27 cellular contexts compared by ENCODE assay signal in genomic region chr4:8060632-8061031, GRCh38.
DNase-seq lines count a peak whose midpoint lies in the region; ATAC-seq, FAIRE-seq and TF ChIP-seq lines count a peak whose summit lies in the region.
"Had no signal": no experiment of that assay in that cellular context is flagged by ENCODE, and none has a peak within 500 bp of the region (broad histone marks: within the 10 kb centered on the region; RNA-seq: fewer than 3 reads in every experiment).

No MANE protein-coding gene starts in this region.

- no peak overlapping the region for H2BK20ac ChIP-seq in H1 (ENCODE audit: low read length)

- H2BK12ac ChIP-seq in H1 (ENCODE audit: low read depth, low read length): peak overlapping the region; percentile 60; the same call in 1 of the 2 replicates

- H3K27me3 ChIP-seq in H7 (ENCODE audit: control insufficient read depth, insufficient read depth, low read length) (no peaks in the 10 kb centered on the region), H1 (replicated peaks in 1 of 4; ENCODE audit: control insufficient read depth in 3 of 4, extremely low read depth in 1 of 4, insufficient read depth in 3 of 4, low read length in 3 of 4) (no peaks in the 10 kb centered on the region; a peak in 1 of 7 replicates), osteoblast (ENCODE audit: insufficient read depth, low read length) (peaks cover 6% of the 10 kb centered on the region), gastrocnemius medialis (no peaks in the 10 kb centered on the region), MM.1S (replicated peaks; ENCODE audit: insufficient read depth, low read length) (peaks cover 80% of the 10 kb centered on the region)
- H3K27me3 ChIP-seq: BLaER1 treated with 17β-estradiol and CSF1 and Interleukin-3, amounts not matched to agents 10 nM and 100 nM had no signal

- CTCF ChIA-PET in H1 (lab: Charles Lee; ENCODE audit: partially characterized antibody): interaction anchor here (1.0 kb wide), 1 partner anchor 25 kb away, joined by 3 read pairs; no protein-coding TSS in a partner anchor

- H4K5ac ChIP-seq in H1 (ENCODE audit: insufficient read length, low read depth, low read length): no peak overlapping the region

- 92% methylated on average over 18 of the region's 18 CpGs; no CpG with 5 or more reads in 1 of the 2 experiments for WGBS in H1 (ENCODE audit: extremely low coverage in 1 of 2, insufficient coverage in 1 of 2, insufficient read length in 1 of 2, insufficient replicate concordance in 2 of 2, low coverage in 1 of 2, low lambda C conversion rate in 2 of 2, missing lambda C conversion rate in 1 of 2), 2 experiments

- H3K27ac ChIP-seq in H1 (ENCODE audit: low read depth, low read length): no peak overlapping the region
- H3K27ac ChIP-seq in osteoblast (ENCODE audit: low read depth, low read length): no peak overlapping the region
- H3K27ac ChIP-seq in gastrocnemius medialis: peak overlapping the region; percentile 66 to 95 (median 92)
- no peak overlapping the region for H3K27ac ChIP-seq in MM.1S (ENCODE audit: low read length)
- H3K27ac ChIP-seq: BLaER1 treated with 17β-estradiol and CSF1 and Interleukin-3, amounts not matched to agents 10 nM and 100 nM; C4-2B had no signal

- no peaks in the 10 kb centered on the region for H4K20me1 ChIP-seq in H1 (replicated peaks in 1 of 2; ENCODE audit: control insufficient read depth in 1 of 2, insufficient read depth in 2 of 2, low read length in 2 of 2)
- no peaks in the 10 kb centered on the region for H4K20me1 ChIP-seq in osteoblast (ENCODE audit: insufficient read depth, low read length)
- H4K20me1 ChIP-seq in MM.1S (ENCODE audit: insufficient read depth, low read length): no peaks in the 10 kb centered on the region
- H4K20me1 ChIP-seq: BLaER1 treated with 17β-estradiol and CSF1 and Interleukin-3, amounts not matched to agents 10 nM and 100 nM had no signal

- in situ Hi-C loops in gastrocnemius medialis (cut with MboI; ENCODE audit: low sequenced_read_pairs in 4 of 4): no loop called here

- H4K8ac ChIP-seq in H1 (ENCODE audit: extremely low read depth, insufficient read depth, low read length): no peak overlapping the region

- H3K23me2 ChIP-seq in H1 (ENCODE audit: low read depth, low read length): no peaks in the 10 kb centered on the region

- H3K23ac ChIP-seq in H1 (ENCODE audit: insufficient read length): no peak overlapping the region

- H3K4me1 ChIP-seq in H1 (replicated peaks in 1 of 4; ENCODE audit: control insufficient read depth in 3 of 4, insufficient read depth in 4 of 4, low read length in 3 of 4): peaks cover 0 to 6% (median 0%) of the 10 kb centered on the region in 4 experiments; a peak in 3 of 7 replicates
- H3K4me1 ChIP-seq in osteoblast (ENCODE audit: insufficient read depth, low read length): no peaks in the 10 kb centered on the region
- H3K4me1 ChIP-seq in gastrocnemius medialis: no peaks in the 10 kb centered on the region
- H3K4me1 ChIP-seq in MM.1S (ENCODE audit: low read length): no peaks in the 10 kb centered on the region
- H3K4me1 ChIP-seq: BLaER1 treated with 17β-estradiol and CSF1 and Interleukin-3, amounts not matched to agents 10 nM and 100 nM had no signal

- H3K9me3 ChIP-seq in H1 (ENCODE audit: insufficient read depth in 2 of 2, low read depth in 1 of 2, low read length in 1 of 2) (no peaks in the 10 kb centered on the region), osteoblast (ENCODE audit: low read depth, low read length) (peaks cover 15% of the 10 kb centered on the region), gastrocnemius medialis (no peaks in the 10 kb centered on the region), MM.1S (replicated peaks; ENCODE audit: insufficient read depth, low read length) (no peaks in the 10 kb centered on the region)

- no peak overlapping the region for H3K4me3 ChIP-seq in H7 (ENCODE audit: insufficient read depth, low read depth, low read length)
- no peak overlapping the region for H3K4me3 ChIP-seq in H1 (ENCODE audit: extremely low read depth in 1 of 4, insufficient read depth in 2 of 4, low read depth in 3 of 4, low read length in 4 of 4)
- no peak overlapping the region for H3K4me3 ChIP-seq in osteoblast (ENCODE audit: insufficient read depth, low read length)
- H3K4me3 ChIP-seq in gastrocnemius medialis: no peak overlapping the region
- no peak overlapping the region for H3K4me3 ChIP-seq in MM.1S (ENCODE audit: low read length)
- H3K4me3 ChIP-seq: BLaER1 treated with 17β-estradiol and CSF1 and Interleukin-3, amounts not matched to agents 10 nM and 100 nM; GM12878 had no signal

- H3K9me2 ChIP-seq in MM.1S (replicated peaks; ENCODE audit: insufficient read depth, low read length): no peaks in the 10 kb centered on the region

- peak overlapping the region; percentile 45 for H2AK5ac ChIP-seq in H1 (ENCODE audit: low read depth, low read length)

- no peak overlapping the region for H2BK120ac ChIP-seq in H1 (replicated peaks; ENCODE audit: low read depth, low read length)

- no peaks in the 10 kb centered on the region for H3F3A ChIP-seq in MM.1S (ENCODE audit: insufficient read depth, low read length)

- DNase-seq in H7 (peak; percentile 32), H1 (ENCODE audit: low read depth in 1 of 2, low spot score in 2 of 2) (no peak), osteoblast (ENCODE audit: insufficient read length, low spot score, missing footprints) (peak; percentile 44), gastrocnemius medialis (peak; percentile 51 to 68), mucosa of gallbladder (ENCODE audit: low spot score) (no peak), MM.1S (no peak)
- DNase-seq: 8988T; AML-193; CD4-positive, alpha-beta T cell; COR-L47; DMS 273 treated with DMSO at 0.1 percent for 48 hours; DMS153; DMS53; DMS79; DND-41; EL; GDM1 had no signal

- POLR2A ChIA-PET in H1 (lab: Charles Lee; ENCODE audit: partially characterized antibody): interaction anchor here (2.2 kb wide), 1 partner anchor 10 kb away, joined by 8 read pairs; no protein-coding TSS in a partner anchor

- no peaks in the 10 kb centered on the region for H3K79me2 ChIP-seq in H1 (ENCODE audit: control insufficient read depth in 1 of 2, insufficient read depth in 2 of 2, low read length in 2 of 2)
- no peaks in the 10 kb centered on the region for H3K79me2 ChIP-seq in osteoblast (ENCODE audit: insufficient read depth, low read length)
- H3K79me2 ChIP-seq in MM.1S (ENCODE audit: low read length): no peaks in the 10 kb centered on the region

- TF ChIP-seq POLR2A in H1 (IDR thresholded peaks at IDR 0.05; ENCODE audit: control extremely low read depth in 1 of 2, low read depth in 2 of 2, low read length in 2 of 2) (no peak), gastrocnemius medialis (IDR thresholded peaks at IDR 0.05) (no peak)

- H4K91ac ChIP-seq in H1 (replicated peaks; ENCODE audit: insufficient read length, low read length): peak overlapping the region; percentile 92

- intact Hi-C loops in gastrocnemius medialis (cut with DNase I; ENCODE audit: low total_unique reads): no loop called here

- 0 out of 2 replicates have a peak overlapping the region, but pooled peaks have one; percentile 68 for H2BK5ac ChIP-seq in H1 (ENCODE audit: low read depth, low read length)

- H3K9ac ChIP-seq in H1 (replicated peaks in 1 of 4; ENCODE audit: extremely low read depth in 1 of 4, low read depth in 3 of 4, low read length in 3 of 4): no peak overlapping the region
- no peak overlapping the region for H3K9ac ChIP-seq in MM.1S (ENCODE audit: low read length)
- H3K9ac ChIP-seq: BLaER1 treated with 17β-estradiol and CSF1 and Interleukin-3, amounts not matched to agents 10 nM and 100 nM had no signal

- no peak for TF ChIP-seq EP300 in H1 (IDR thresholded peaks at IDR 0.05; ENCODE audit: borderline replicate concordance in 1 of 2, low read depth in 2 of 2, low read length in 2 of 2)

- TF ChIP-seq RAD21 in H1 (IDR thresholded peaks at IDR 0.05 in 1 of 2, conservative IDR thresholded peaks at IDR 0.05 in 1 of 2; ENCODE audit: low read depth in 2 of 2, low read length in 2 of 2): no peak

- no peak overlapping the region for H3K18ac ChIP-seq in H1 (ENCODE audit: extremely low read depth, low read length)

- no peak for TF ChIP-seq CTCF in H1 (IDR thresholded peaks at IDR 0.05; ENCODE audit: control extremely low read depth in 1 of 3, insufficient read depth in 1 of 3, low read depth in 1 of 3, low read length in 3 of 3)
- TF ChIP-seq CTCF in osteoblast (IDR thresholded peaks at IDR 0.05; ENCODE audit: extremely low read depth, low read depth, low read length): no peak
- TF ChIP-seq CTCF in gastrocnemius medialis (IDR thresholded peaks at IDR 0.05 in 4 of 5, conservative IDR thresholded peaks at IDR 0.05 in 1 of 5): no peak
- TF ChIP-seq CTCF in MM.1S (IDR thresholded peaks at IDR 0.05; ENCODE audit: low read length): no peak

- H3K14ac ChIP-seq in H1 (ENCODE audit: insufficient read length): no peak overlapping the region

- ATAC-seq in gastrocnemius medialis (peak; percentile 46 to 47), HG03521 (IDR thresholded peaks at IDR 0.05; ENCODE audit: unreplicated experiment) (no peak), GM21381 (IDR thresholded peaks at IDR 0.05; ENCODE audit: unreplicated experiment) (no peak)
- ATAC-seq: CD8-positive, alpha-beta T cell; GM12878 had no signal

- H3K36me3 ChIP-seq in H7 (replicated peaks; ENCODE audit: control insufficient read depth, insufficient read depth, low read length) (no peaks in the 10 kb centered on the region), H1 (ENCODE audit: control insufficient read depth in 2 of 4, insufficient read depth in 4 of 4, low read length in 3 of 4) (no peaks in the 10 kb centered on the region), osteoblast (ENCODE audit: insufficient read depth, low read length) (no peaks in the 10 kb centered on the region), gastrocnemius medialis (peaks cover 0 to 62% of the 10 kb centered on the region in 2 donors), MM.1S (replicated peaks; ENCODE audit: insufficient read depth, low read length) (no peaks in the 10 kb centered on the region)

- H2AFZ ChIP-seq in H1 (ENCODE audit: low read length) (no peak overlapping the region), osteoblast (ENCODE audit: low read length) (no peak overlapping the region), MM.1S (ENCODE audit: low read length) (no peak overlapping the region)

- no peak overlapping the region for H3K4me2 ChIP-seq in H1 (ENCODE audit: insufficient read depth in 1 of 2, low read depth in 2 of 2, low read length in 2 of 2)
- H3K4me2 ChIP-seq in osteoblast (ENCODE audit: insufficient read depth, low read length): no peak overlapping the region
- no peak overlapping the region for H3K4me2 ChIP-seq in MM.1S (ENCODE audit: low read depth, low read length)
- H3K4me2 ChIP-seq: BLaER1 treated with 17β-estradiol and CSF1 and Interleukin-3, amounts not matched to agents 10 nM and 100 nM had no signal

- H2BK15ac ChIP-seq in H1 (ENCODE audit: low read length): no peak overlapping the region

- FAIRE-seq in H1 (lab: Jason Lieb, UNC): no peak
- FAIRE-seq: A204.1, GM12878, GM12892, GM18507, GM19239 had no signal

- H3K4ac ChIP-seq in H1 (replicated peaks; ENCODE audit: insufficient read length, low read depth, low read length): no peak overlapping the region

- no peaks in the 10 kb centered on the region for H3K79me1 ChIP-seq in H1 (ENCODE audit: low read depth, low read length)

- no peak overlapping the region for H3K56ac ChIP-seq in H1 (replicated peaks; ENCODE audit: insufficient read length, low read depth, low read length)

TF ChIP-seq in H1, 55 proteins besides CTCF, POLR2A, EP300 and RAD21 (continues in another document):
- no peak for TF ChIP-seq ASH2L (IDR thresholded peaks at IDR 0.05; ENCODE audit: low read length)
- no peak for TF ChIP-seq GABPA (IDR thresholded peaks at IDR 0.05; ENCODE audit: borderline replicate concordance, insufficient read depth, low read length)

Comparison
In these comparisons a context has a peak if more than half of its experiments do, and no peak if none do; other contexts are left out.
1. DNase-seq: peak in H7 (single experiment), osteoblast (single experiment) and gastrocnemius medialis (2 of 2); none in H1 (0 of 2), mucosa of gallbladder (single experiment) and MM.1S (single experiment).
2. H3K27ac ChIP-seq: peak in gastrocnemius medialis (4 of 4); none in H1 (single experiment), osteoblast (single experiment) and MM.1S (single experiment).
3. ATAC-seq: peak in gastrocnemius medialis (2 of 2); none in HG03521 (single experiment) and GM21381 (single experiment).